Comparison of ENCODE assay signal across 31 cellular contexts in genomic region chr5:88606173-88606572, GRCh38.
"Had no signal": no experiment of that assay in that cellular context is flagged by ENCODE, and none has a peak within 500 bp of the region (broad histone marks: within the 10 kb centered on the region; RNA-seq: fewer than 3 reads in every experiment).

No MANE protein-coding gene starts in this region.

- H3K4me2 ChIP-seq: KMS-11 had no signal

- DNase-seq: Karpas-422, Kasumi-1, KG1, MG63, MM.1S, MV-4-11, NCI-H1048, NCI-H1092, NCI-H1105, NCI-H1105 treated with DMSO at 0.1 percent for 48 hours, NCI-H1417 treated with DMSO at 0.1 percent for 48 hours, NCI-H1436, NCI-H1436 treated with DMSO at 0.1 percent for 48 hours, NCI-H146, NCI-H1694, NCI-H1694 treated with DMSO at 0.1 percent for 48 hours, NCI-H187, NCI-H187 treated with DMSO at 0.1 percent for 48 hours, NCI-H1930, NCI-H2029, NCI-H2029 treated with DMSO at 0.1 percent for 48 hours, NCI-H2107, NCI-H2171, NCI-H2171 treated with DMSO at 0.1 percent for 48 hours, NCI-H2227 treated with DMSO at 0.1 percent for 48 hours, NCI-H226, NCI-H345, NCI-H446, NCI-H446 treated with DMSO at 0.1 percent for 48 hours, NCI-H510A had no signal

- H3K4me3 ChIP-seq: MG63 had no signal

- H3K36me3 ChIP-seq: MG63 had no signal

- H3K9ac ChIP-seq: KMS-11 had no signal

- H3K27me3 ChIP-seq: MG63 had no signal

- H3K9me3 ChIP-seq: MG63 had no signal

- H3K27ac ChIP-seq: KMS-11 had no signal
